1 cellular context compared by ENCODE assay signal in genomic region chr7:82164813-82165212, GRCh38.
TF ChIP-seq lines count a peak whose summit lies in the region.

No MANE protein-coding gene starts in this region.

TF ChIP-seq in WTC11, 78 proteins besides CTCF, POLR2A, EP300 and RAD21 (continued from another document):
- no peak for TF ChIP-seq USF2 (CRISPR knock-in tag; IDR thresholded peaks at IDR 0.05)
- TF ChIP-seq RELA (CRISPR knock-in tag; IDR thresholded peaks at IDR 0.05; ENCODE audit: borderline replicate concordance), result no peak
- TF ChIP-seq GTF2I (CRISPR knock-in tag; conservative IDR thresholded peaks at IDR 0.05), result no peak
